30 cellular contexts compared by ENCODE assay signal in the genomic region with DNA sequence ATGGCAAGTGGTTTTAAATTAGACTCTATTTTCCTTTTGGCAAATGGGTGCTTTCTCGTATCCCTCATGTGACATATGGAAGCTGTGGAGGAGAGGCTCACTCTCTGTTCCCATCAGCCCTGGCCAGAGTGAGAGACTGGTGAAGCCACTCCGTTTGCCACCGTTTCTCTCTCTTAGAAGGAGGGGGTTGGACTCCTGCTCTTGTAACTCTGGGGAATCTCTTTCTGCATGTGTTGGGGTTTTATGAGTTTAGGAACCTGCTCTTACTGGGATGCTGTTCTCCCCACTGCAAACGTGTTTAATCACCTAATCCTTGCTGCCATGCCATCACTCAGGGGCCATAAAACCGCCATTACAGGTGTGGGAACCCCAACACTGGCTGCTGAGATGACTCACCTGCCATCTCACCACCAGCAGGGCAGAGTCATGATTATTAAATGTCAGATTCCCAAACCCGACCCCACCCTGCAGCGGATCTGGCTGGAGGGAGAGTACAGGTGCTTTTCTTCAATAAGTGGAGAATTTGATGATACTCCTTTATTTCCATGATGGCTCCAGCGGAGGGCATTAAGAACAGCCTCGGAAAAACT.
DNase-seq lines count a peak whose midpoint lies in the region; ATAC-seq, FAIRE-seq and TF ChIP-seq lines count a peak whose summit lies in the region.
"Had no signal": no experiment of that assay in that cellular context is flagged by ENCODE, and none has a peak within 500 bp of the region (broad histone marks: within the 10 kb centered on the region; RNA-seq: fewer than 3 reads in every experiment).

No MANE protein-coding gene starts in this region.

- TF ChIP-seq CTCF in foreskin keratinocyte (conservative IDR thresholded peaks at IDR 0.05) (no peak), type B pancreatic cell (conservative IDR thresholded peaks at IDR 0.05) (no peak)

- no peaks in the 10 kb centered on the region for H3K36me3 ChIP-seq in SJCRH30

- H3K27me3 Mint-ChIP-seq in type B pancreatic cell = no peaks in the 10 kb centered on the region

- H3K4me1 Mint-ChIP-seq in type B pancreatic cell (ENCODE audit: unreplicated experiment) = no peaks in the 10 kb centered on the region

- peak; percentile 48 for ATAC-seq in foreskin keratinocyte
- ATAC-seq: HCT116, HepG2, Panc1 had no signal

- H3K4me1 ChIP-seq in foreskin keratinocyte (no peaks in the 10 kb centered on the region), SJCRH30 (no peaks in the 10 kb centered on the region)

- no peak overlapping the region for H3K4me3 Mint-ChIP-seq in type B pancreatic cell

- H3K9me3 ChIP-seq in SJCRH30 (replicated peaks) = no peaks in the 10 kb centered on the region

- no peaks in the 10 kb centered on the region for H3K36me3 Mint-ChIP-seq in type B pancreatic cell

- FAIRE-seq in HTR-8/SVneo (lab: Jason Lieb, UNC) = no peak
- FAIRE-seq: GM12891, GM19239, HepG2 had no signal

- H3K27ac ChIP-seq in foreskin keratinocyte (no peak overlapping the region), SJCRH30 (no peak overlapping the region)
- H3K27ac ChIP-seq: HL-60, RWPE1, SK-N-MC had no signal

- no peak overlapping the region for H3K27ac Mint-ChIP-seq in type B pancreatic cell

- H3K9me3 Mint-ChIP-seq in type B pancreatic cell = no peaks in the 10 kb centered on the region

- DNase-seq in activated CD8-positive, alpha-beta memory T cell treated with anti-CD3 and anti-CD28 coated beads, Interleukin-2, amount 50 U/mL, for 48 hours = peak; percentile 18
- DNase-seq in activated CD8-positive, alpha-beta memory T cell treated with anti-CD3 and anti-CD28 coated beads for 24 hours = no peak
- peak; percentile 87 for DNase-seq in SW480 (ENCODE audit: low spot score)
- DNase-seq in foreskin keratinocyte = peak in 1 of 2 donors; percentile 10
- DNase-seq in type B pancreatic cell (ENCODE audit: extremely low spot score, unreplicated experiment) = peak; percentile 32
- DNase-seq in SJCRH30 = no peak
- no peak for DNase-seq in KBM-7
- DNase-seq in HTR-8/SVneo (ENCODE audit: insufficient read length, low spot score) = no peak
- DNase-seq: 8988T, Calu3, DMS79 treated with DMSO at 0.1 percent for 48 hours, GF-D8, Kasumi-1, MM.1S, NCI-H1417, NCI-H1694 treated with DMSO at 0.1 percent for 48 hours, NCI-H2081 treated with DMSO at 0.1 percent for 48 hours, NCI-H2171, NCI-H226, NCI-H510A, NCI-H69, SHP77 had no signal

- H3K4me3 ChIP-seq in SJCRH30 = no peak overlapping the region
- H3K4me3 ChIP-seq: SK-N-MC had no signal

- in situ Hi-C loops in KBM-7 (cut with MboI; ENCODE audit: low pct_unique_long_range_greater_than_20kb, low sequenced_read_pairs) = no loop called here

- H3K27me3 ChIP-seq in foreskin keratinocyte = peaks cover 5% of the 10 kb centered on the region
- peaks cover 4% of the 10 kb centered on the region; the same call in 1 of the 2 replicates for H3K27me3 ChIP-seq in SJCRH30

Comparison
In these comparisons a context has a peak if more than half of its experiments do, and no peak if none do; other contexts are left out.
1. DNase-seq: peak in activated CD8-positive, alpha-beta memory T cell treated with anti-CD3 and anti-CD28 coated beads, Interleukin-2, amount 50 U/mL, for 48 hours (single experiment), SW480 (single experiment) and type B pancreatic cell (single experiment); none in activated CD8-positive, alpha-beta memory T cell treated with anti-CD3 and anti-CD28 coated beads for 24 hours (single experiment), SJCRH30 (0 of 2), KBM-7 (single experiment) and HTR-8/SVneo (single experiment).